14 cellular contexts compared by ENCODE assay signal in the genomic region with DNA sequence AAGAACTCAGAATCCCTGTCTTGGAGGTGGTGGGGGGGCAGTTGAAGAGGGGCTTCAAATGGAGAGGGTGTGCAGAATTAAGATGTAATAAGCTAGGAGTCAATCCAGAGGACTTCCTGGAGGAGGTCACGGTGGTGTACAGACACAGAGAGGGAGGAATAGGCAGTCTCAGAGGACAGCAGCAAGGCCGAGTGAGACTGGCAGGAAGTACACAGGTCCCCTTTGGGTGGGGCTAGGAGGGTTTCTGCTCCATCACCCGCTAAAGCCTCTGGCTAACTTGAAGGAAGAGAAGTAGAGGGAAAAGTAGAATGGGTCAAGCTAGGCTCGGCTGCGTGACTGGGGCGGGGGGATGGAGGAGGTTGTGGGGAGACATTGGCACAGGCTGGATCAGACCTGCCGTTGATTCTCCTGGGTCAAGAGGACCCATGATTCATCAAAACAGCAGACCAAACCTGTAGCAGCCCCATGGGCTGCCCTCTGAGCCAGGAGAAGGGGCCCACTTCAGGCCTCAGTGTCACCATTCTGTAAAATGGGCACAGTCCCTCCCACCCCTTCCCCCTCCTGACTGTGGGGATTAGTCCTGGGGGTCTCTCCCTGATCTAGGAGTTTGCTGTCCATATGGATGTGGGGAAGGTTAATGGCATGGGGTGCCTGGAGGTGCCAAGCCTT. TPM values are rescaled to one million over a fixed set of nuclear protein-coding genes. Genes with fewer than 3 reads are reported as not detected.
DNase-seq lines count a peak whose midpoint lies in the region; ATAC-seq, FAIRE-seq and TF ChIP-seq lines count a peak whose summit lies in the region.
"Had no signal": no experiment of that assay in that cellular context is flagged by ENCODE, and none has a peak within 500 bp of the region (broad histone marks: within the 10 kb centered on the region; RNA-seq: fewer than 3 reads in every experiment).

No MANE protein-coding gene starts in this region.

- H2BK120ac ChIP-seq in mesenchymal stem cell (ENCODE audit: low read depth, low read length): no peak overlapping the region

- peaks cover 3% of the 10 kb centered on the region for H3K27me3 Mint-ChIP-seq in activated naive CD4-positive, alpha-beta T cell treated with anti-CD3 and anti-CD28 coated beads, Interleukin-2, amount 50 U/mL, for 24 hours
- H3K27me3 Mint-ChIP-seq in activated naive CD4-positive, alpha-beta T cell treated with anti-CD3 and anti-CD28 coated beads for 36 hours (ENCODE audit: low read depth): peaks cover 18% of the 10 kb centered on the region
- no peaks in the 10 kb centered on the region for H3K27me3 Mint-ChIP-seq in activated B cell treated with CpG ODN at 0.5 μM for 24 hours

- H3K18ac ChIP-seq in mesenchymal stem cell (ENCODE audit: low read depth in 1 of 2, low read length in 2 of 2): peak overlapping the region; percentile 16 to 72

- H3K9me3 ChIP-seq in mesenchymal stem cell (ENCODE audit: control insufficient read depth, low read length): no peaks in the 10 kb centered on the region
- no peaks in the 10 kb centered on the region for H3K9me3 ChIP-seq in tibial nerve
- no peaks in the 10 kb centered on the region for H3K9me3 ChIP-seq in kidney (ENCODE audit: control insufficient read depth in 1 of 2, low read length in 2 of 2)

- TF ChIP-seq CTCF in activated B cell treated with CpG ODN at 0.5 μM for 24 hours (IDR thresholded peaks at IDR 0.05) (no peak), tibial nerve (IDR thresholded peaks at IDR 0.05) (no peak), kidney (IDR thresholded peaks at IDR 0.05; ENCODE audit: borderline replicate concordance, extremely low read depth, insufficient read depth) (no peak)

- H3K4me1 Mint-ChIP-seq in activated naive CD4-positive, alpha-beta T cell treated with anti-CD3 and anti-CD28 coated beads, Interleukin-2, amount 50 U/mL, for 24 hours: peaks cover 7% of the 10 kb centered on the region
- H3K4me1 Mint-ChIP-seq in activated naive CD4-positive, alpha-beta T cell treated with anti-CD3 and anti-CD28 coated beads for 36 hours (ENCODE audit: low read depth): peaks cover 6% of the 10 kb centered on the region
- H3K4me1 Mint-ChIP-seq in activated B cell treated with CpG ODN at 0.5 μM for 24 hours: peaks cover 82% of the 10 kb centered on the region

- H2AFZ ChIP-seq in mesenchymal stem cell (ENCODE audit: low read depth, low read length): no peak overlapping the region

- H3K4ac ChIP-seq in mesenchymal stem cell (ENCODE audit: low read depth in 1 of 2, low read length in 2 of 2): no peak overlapping the region

- no peak overlapping the region for H3K23ac ChIP-seq in mesenchymal stem cell (ENCODE audit: low read length in 2 of 2)

- no peaks in the 10 kb centered on the region for H3K36me3 Mint-ChIP-seq in activated naive CD4-positive, alpha-beta T cell treated with anti-CD3 and anti-CD28 coated beads, Interleukin-2, amount 50 U/mL, for 24 hours
- no peaks in the 10 kb centered on the region for H3K36me3 Mint-ChIP-seq in activated naive CD4-positive, alpha-beta T cell treated with anti-CD3 and anti-CD28 coated beads for 36 hours (ENCODE audit: low read depth)
- H3K36me3 Mint-ChIP-seq in activated B cell treated with CpG ODN at 0.5 μM for 24 hours (ENCODE audit: low read depth): no peaks in the 10 kb centered on the region

- no peak overlapping the region for H3K4me3 Mint-ChIP-seq in activated naive CD4-positive, alpha-beta T cell treated with anti-CD3 and anti-CD28 coated beads, Interleukin-2, amount 50 U/mL, for 24 hours
- H3K4me3 Mint-ChIP-seq in activated naive CD4-positive, alpha-beta T cell treated with anti-CD3 and anti-CD28 coated beads for 36 hours: no peak overlapping the region
- H3K4me3 Mint-ChIP-seq in activated B cell treated with CpG ODN at 0.5 μM for 24 hours: peak overlapping the region; percentile 64
- H3K4me3 Mint-ChIP-seq: activated CD4-positive, alpha-beta T cell treated with anti-CD3 and anti-CD28 coated beads for 36 hours had no signal

- CTCF ChIA-PET in activated naive CD4-positive, alpha-beta T cell treated with anti-CD3 and anti-CD28 coated beads for 36 hours (lab: Charles Lee): no interaction called here
- CTCF ChIA-PET in activated B cell treated with CpG ODN at 0.5 μM for 24 hours (lab: Charles Lee): no interaction called here

- peak overlapping the region in 1 of 2 experiments; percentile 79 for H2BK12ac ChIP-seq in mesenchymal stem cell (ENCODE audit: low read length in 2 of 2)

- no peak for DNase-seq in activated naive CD4-positive, alpha-beta T cell treated with anti-CD3 and anti-CD28 coated beads for 36 hours
- no peak for DNase-seq in activated B cell treated with CpG ODN at 0.5 μM for 24 hours
- no peak for DNase-seq in mesenchymal stem cell
- no peak for DNase-seq in tibial nerve (ENCODE audit: low spot score in 2 of 2)
- no peak for DNase-seq in kidney
- DNase-seq in NCI-H1694 treated with DMSO at 0.1 percent for 48 hours (lab: John Stamatoyannopoulos, UW): no peak
- DNase-seq in NCI-H1417 treated with DMSO at 0.1 percent for 48 hours (lab: John Stamatoyannopoulos, UW): no peak
- DNase-seq: ACHN; activated CD4-positive, alpha-beta T cell treated with anti-CD3 and anti-CD28 coated beads for 36 hours; EL; NCI-H2081 treated with DMSO at 0.1 percent for 48 hours had no signal

- H3K36me3 ChIP-seq in mesenchymal stem cell (ENCODE audit: control insufficient read depth in 1 of 2, insufficient read depth in 2 of 2, low read depth in 1 of 2, low read length in 2 of 2): no peaks in the 10 kb centered on the region
- peaks cover 0 to 15% (median 0%) of the 10 kb centered on the region in 3 donors for H3K36me3 ChIP-seq in tibial nerve
- no peaks in the 10 kb centered on the region for H3K36me3 ChIP-seq in kidney (ENCODE audit: control insufficient read depth in 1 of 2, insufficient read depth in 2 of 2, low read length in 2 of 2)

- WGBS in mesenchymal stem cell: 74% methylated on average over 7 of the region's 7 CpGs
- WGBS in tibial nerve, 2 donors: 38 to 47% methylated on average over 7 of the region's 7 CpGs

- peaks cover 42% of the 10 kb centered on the region for H3K4me1 ChIP-seq in mesenchymal stem cell (ENCODE audit: control insufficient read depth, insufficient read depth, low read depth, low read length)
- peaks cover 2 to 77% (median 72%) of the 10 kb centered on the region in 4 donors for H3K4me1 ChIP-seq in tibial nerve
- peaks cover 0 to 2% of the 10 kb centered on the region in 2 donors for H3K4me1 ChIP-seq in kidney (ENCODE audit: control insufficient read depth in 1 of 2, insufficient read depth in 1 of 2, low read depth in 1 of 2, low read length in 2 of 2)

- FAIRE-seq in kidney (lab: Jason Lieb, UNC): no peak
- FAIRE-seq: endothelial cell of umbilical vein had no signal

- POLR2A ChIA-PET in activated B cell treated with CpG ODN at 0.5 μM for 24 hours (lab: Charles Lee): interaction anchor here (1.6 kb wide), 1 partner anchor 43 kb away, joined by 3 read pairs; no protein-coding TSS in a partner anchor

- peak overlapping the region; percentile 26 for H2AK5ac ChIP-seq in mesenchymal stem cell (ENCODE audit: low read length, severe bottlenecking)

- H3K27me3 ChIP-seq in mesenchymal stem cell (ENCODE audit: control insufficient read depth in 1 of 2, insufficient read depth in 1 of 2, low read length in 2 of 2): no peaks in the 10 kb centered on the region
- H3K27me3 ChIP-seq in tibial nerve: no peaks in the 10 kb centered on the region

- no peak overlapping the region for H3K9ac ChIP-seq in mesenchymal stem cell (ENCODE audit: low read length)
- no peak overlapping the region for H3K9ac ChIP-seq in kidney (ENCODE audit: low read length in 2 of 2)

- TF ChIP-seq POLR2A in tibial nerve (IDR thresholded peaks at IDR 0.05): no peak

- H3K14ac ChIP-seq in mesenchymal stem cell (ENCODE audit: low read length in 2 of 2): peak overlapping the region in 1 of 2 experiments; percentile 29

- TF ChIP-seq EP300 in tibial nerve (IDR thresholded peaks at IDR 0.05): no peak

- ATAC-seq in activated B cell treated with CpG ODN at 0.5 μM for 24 hours (ENCODE audit: low read depth): peak; percentile 15
- ATAC-seq: activated CD4-positive, alpha-beta T cell treated with anti-CD3 and anti-CD28 coated beads for 36 hours had no signal

- H3K27ac ChIP-seq in mesenchymal stem cell (ENCODE audit: low read length, poor library complexity, severe bottlenecking) (no peak overlapping the region), tibial nerve (peak overlapping the region; percentile 72 to 98 (median 96)), kidney (ENCODE audit: low read depth in 2 of 2, low read length in 2 of 2) (no peak overlapping the region)
- H3K27ac ChIP-seq: HL-60 had no signal

- peaks cover 2% of the 10 kb centered on the region for H3K79me1 ChIP-seq in mesenchymal stem cell (replicated peaks; ENCODE audit: low read length, poor library complexity, severe bottlenecking)

- H2BK5ac ChIP-seq in mesenchymal stem cell (ENCODE audit: low read depth, low read length, poor library complexity, severe bottlenecking): no peak overlapping the region

- H3K9me3 Mint-ChIP-seq in activated naive CD4-positive, alpha-beta T cell treated with anti-CD3 and anti-CD28 coated beads, Interleukin-2, amount 50 U/mL, for 24 hours: no peaks in the 10 kb centered on the region
- H3K9me3 Mint-ChIP-seq in activated naive CD4-positive, alpha-beta T cell treated with anti-CD3 and anti-CD28 coated beads for 36 hours: no peaks in the 10 kb centered on the region
- H3K9me3 Mint-ChIP-seq in activated B cell treated with CpG ODN at 0.5 μM for 24 hours: no peaks in the 10 kb centered on the region

- H4K91ac ChIP-seq in mesenchymal stem cell (ENCODE audit: low read length): no peak overlapping the region

- peak overlapping the region; percentile 9 for H4K8ac ChIP-seq in mesenchymal stem cell (ENCODE audit: low read length)

- peak overlapping the region; percentile 65 for H3K27ac Mint-ChIP-seq in activated naive CD4-positive, alpha-beta T cell treated with anti-CD3 and anti-CD28 coated beads, Interleukin-2, amount 50 U/mL, for 24 hours
- H3K27ac Mint-ChIP-seq in activated naive CD4-positive, alpha-beta T cell treated with anti-CD3 and anti-CD28 coated beads for 36 hours: no peak overlapping the region
- H3K27ac Mint-ChIP-seq in activated B cell treated with CpG ODN at 0.5 μM for 24 hours: peak overlapping the region; percentile 68
- H3K27ac Mint-ChIP-seq: activated CD4-positive, alpha-beta T cell treated with anti-CD3 and anti-CD28 coated beads for 36 hours had no signal

- intact Hi-C loops in activated naive CD4-positive, alpha-beta T cell treated with anti-CD3 and anti-CD28 coated beads for 36 hours (cut with micrococcal nuclease): no loop called here
- intact Hi-C loops in activated B cell treated with CpG ODN at 0.5 μM for 24 hours (cut with micrococcal nuclease): no loop called here
- intact Hi-C loops in kidney (cut with DNase I): no loop called here

- H3K4me3 ChIP-seq in mesenchymal stem cell (ENCODE audit: insufficient read depth in 1 of 2, low read depth in 1 of 2, low read length in 2 of 2) (no peak overlapping the region), tibial nerve (no peak overlapping the region), kidney (ENCODE audit: low read length in 2 of 2) (no peak overlapping the region)

- H2BK15ac ChIP-seq in mesenchymal stem cell (ENCODE audit: low read depth, poor library complexity, severe bottlenecking): peak overlapping the region; percentile 62

- H3K4me2 ChIP-seq in mesenchymal stem cell (ENCODE audit: low read length, poor library complexity, severe bottlenecking): no peak overlapping the region

RNA-seq across cellular contexts. Expression of gene CSPG4, which starts 16.9 kb away (rescaled TPM):
- total RNA-seq in activated naive CD4-positive, alpha-beta T cell treated with anti-CD3 and anti-CD28 coated beads for 36 hours: not detected
- not detected in 2 replicates for total RNA-seq in activated B cell treated with CpG ODN at 0.5 μM for 24 hours
- 12.4 TPM for polyA plus RNA-seq in mesenchymal stem cell (2013, experiment 1 of 2)
- 11.3 TPM for polyA plus RNA-seq in mesenchymal stem cell (2013, experiment 2 of 2)
- total RNA-seq in tibial nerve: 100 to 1,000 TPM; 100 to 132 (median 115) TPM
- total RNA-seq in kidney: 30.7 TPM
- polyA plus RNA-seq in kidney (ENCODE audit: insufficient read depth, low read depth, low replicate concordance): 4.4 TPM
- total RNA-seq: activated CD4-positive, alpha-beta T cell treated with anti-CD3 and anti-CD28 coated beads for 36 hours; endothelial cell of umbilical vein had no signal
- polyA plus RNA-seq: endothelial cell of umbilical vein had no signal

RNA-seq across cellular contexts. Expression of gene SNX33, which starts 48.1 kb away (rescaled TPM):
- 1 to 10 TPM; 1.1 TPM for total RNA-seq in activated naive CD4-positive, alpha-beta T cell treated with anti-CD3 and anti-CD28 coated beads for 36 hours
- total RNA-seq in activated B cell treated with CpG ODN at 0.5 μM for 24 hours: 0.22 and 0.34 TPM in 2 replicates
- polyA plus RNA-seq in mesenchymal stem cell (2013, experiment 1 of 2): 23.0 TPM
- polyA plus RNA-seq in mesenchymal stem cell (2013, experiment 2 of 2): 22.6 TPM
- total RNA-seq in tibial nerve: 10 to 100 TPM; 29.7 to 44.9 (median 31.1) TPM
- 20.2 TPM for total RNA-seq in kidney
- polyA plus RNA-seq in kidney (ENCODE audit: insufficient read depth, low read depth, low replicate concordance): 14.2 TPM

RNA-seq across cellular contexts. Expression of gene IMP3, which starts 55.7 kb away (rescaled TPM):
- 10 to 100 TPM; 46.1 to 46.8 TPM for total RNA-seq in activated naive CD4-positive, alpha-beta T cell treated with anti-CD3 and anti-CD28 coated beads for 36 hours
- total RNA-seq in activated B cell treated with CpG ODN at 0.5 μM for 24 hours: 65.6 and 72.6 TPM in 2 replicates
- 49.0 TPM for polyA plus RNA-seq in mesenchymal stem cell (2013, experiment 1 of 2)
- 48.8 TPM for polyA plus RNA-seq in mesenchymal stem cell (2013, experiment 2 of 2)
- 100 to 1,000 TPM; 163 to 179 (median 170) TPM for total RNA-seq in tibial nerve
- 52.0 TPM for total RNA-seq in kidney
- 95.0 TPM for polyA plus RNA-seq in kidney (ENCODE audit: insufficient read depth, low read depth, low replicate concordance)

Comparison
In these comparisons a context has a peak if more than half of its experiments do, and no peak if none do; other contexts are left out.
1. H3K27ac ChIP-seq: peak in tibial nerve (4 of 4); none in mesenchymal stem cell (single experiment) and kidney (0 of 2).
2. RNA of gene CSPG4, which starts 16.9 kb away (total RNA-seq): 100 to 132 TPM in tibial nerve and 30.7 TPM in kidney (single experiment); not detected in activated naive CD4-positive, alpha-beta T cell treated with anti-CD3 and anti-CD28 coated beads for 36 hours and not detected in activated B cell treated with CpG ODN at 0.5 μM for 24 hours; every median in the first group is over 10 times any median in the second.